ENCODE assay signal across 1 cellular context in the genomic region with DNA sequence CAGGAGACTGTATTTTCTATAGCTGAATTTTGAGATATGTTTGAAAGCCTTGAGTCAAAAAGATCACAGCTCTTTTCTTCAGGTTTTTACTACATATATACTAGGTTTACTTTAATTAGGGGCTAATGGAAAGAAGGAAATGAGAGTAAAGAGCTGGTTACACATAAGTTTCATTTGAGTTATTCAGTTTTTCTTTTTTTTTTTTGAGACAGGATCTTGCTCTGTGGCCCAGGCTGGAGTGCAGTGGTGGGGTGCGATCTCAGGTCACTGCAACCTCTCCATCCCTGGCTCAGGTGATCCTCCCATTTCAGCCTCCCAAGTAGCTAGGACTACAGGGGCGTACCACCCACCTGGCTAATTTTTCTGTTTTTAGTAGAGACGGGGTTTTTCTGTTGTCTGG.
TF ChIP-seq lines count a peak whose summit lies in the region.

No MANE protein-coding gene starts in this region.

TF ChIP-seq in K562, 482 proteins besides CTCF, POLR2A, EP300 and RAD21:
- TF ChIP-seq ZNF121 (CRISPR knock-in tag; conservative IDR thresholded peaks at IDR 0.05) (peak; percentile 56), ZNF384 (IDR thresholded peaks at IDR 0.05; ENCODE audit: low read depth, low read length) (no peak)
